In the genomic region with DNA sequence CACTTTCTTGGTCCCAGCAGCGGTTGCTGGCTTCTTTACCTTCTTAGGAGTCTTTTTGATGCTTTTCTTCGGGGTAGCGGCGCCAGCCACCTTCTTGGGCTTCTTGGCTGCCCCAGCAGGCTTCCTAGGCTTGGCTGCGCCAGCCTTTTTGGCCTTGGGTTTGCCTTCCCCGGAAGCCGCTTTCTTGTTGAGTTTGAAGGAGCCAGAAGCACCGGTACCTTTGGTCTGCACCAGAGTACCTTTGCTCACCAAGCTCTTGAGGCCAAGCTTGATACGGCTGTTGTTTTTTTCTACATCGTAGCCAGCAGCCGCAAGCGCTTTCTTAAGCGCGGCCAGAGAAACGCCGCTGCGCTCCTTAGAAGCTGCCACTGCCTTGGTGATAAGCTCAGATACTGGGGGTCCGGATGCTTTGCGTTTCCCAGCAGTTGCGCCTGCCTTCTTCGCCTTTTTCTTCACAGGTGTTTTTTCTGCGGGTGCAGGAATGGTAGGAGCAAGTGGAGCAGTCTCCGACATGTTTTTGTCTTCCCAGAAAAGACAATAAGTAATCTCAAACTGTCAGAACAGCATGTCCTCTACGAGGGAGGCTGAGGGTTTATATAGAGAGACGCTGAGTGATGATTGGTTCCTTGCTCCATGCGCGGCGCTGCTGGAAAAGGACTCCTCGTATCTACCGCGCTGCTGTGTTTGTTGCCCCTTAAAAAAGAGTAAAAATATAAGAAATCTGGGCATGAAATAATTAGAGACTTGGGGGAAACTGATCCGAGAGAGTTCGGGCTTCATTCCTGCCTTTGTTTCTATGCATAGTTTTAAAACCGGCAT, we compare ENCODE assay signal across 8 cellular contexts.
DNase-seq lines count a peak whose midpoint lies in the region; ATAC-seq and TF ChIP-seq lines count a peak whose summit lies in the region.

No MANE protein-coding gene starts in this region.

- no peaks in the 10 kb centered on the region for H3K36me3 Mint-ChIP-seq in naive thymus-derived CD8-positive, alpha-beta T cell

- H3K4me1 ChIP-seq in thoracic aorta (ENCODE audit: control insufficient read depth in 1 of 2, low read depth in 2 of 2), result peaks cover 0 to 15% of the 10 kb centered on the region in 2 donors

- peak; percentile 53 for ATAC-seq in GM18867 (IDR thresholded peaks at IDR 0.05; ENCODE audit: unreplicated experiment)
- ATAC-seq in HG03064 (IDR thresholded peaks at IDR 0.05; ENCODE audit: low read depth, unreplicated experiment), result peak; percentile 42
- ATAC-seq in esophagus mucosa, result peak; percentile 84
- peak; percentile 69 for ATAC-seq in naive thymus-derived CD8-positive, alpha-beta T cell
- peak; percentile 60 for ATAC-seq in thoracic aorta (ENCODE audit: insufficient number of reproducible peaks, low FRiP score, low read depth)

- H3K27ac Mint-ChIP-seq in naive thymus-derived CD8-positive, alpha-beta T cell, result peak overlapping the region; percentile 95 to 100 (median 97)

- peak overlapping the region; percentile 91 to 99 (median 95) for H3K4me3 Mint-ChIP-seq in naive thymus-derived CD8-positive, alpha-beta T cell

- no peak for TF ChIP-seq CTCF in thoracic aorta (IDR thresholded peaks at IDR 0.05)

- H3K36me3 ChIP-seq in thoracic aorta, result no peaks in the 10 kb centered on the region

- H3K27me3 Mint-ChIP-seq in naive thymus-derived CD8-positive, alpha-beta T cell, result no peaks in the 10 kb centered on the region

- POLR2A ChIA-PET in naive thymus-derived CD8-positive, alpha-beta T cell (lab: Charles Lee), result interaction anchor here (0.6 to 7.2 kb wide), 47 partner anchors 9 to 1658 kb away, joined by 3 to 669 read pairs (median 6); a partner anchor contains a TSS

- H3K4me3 ChIP-seq in thoracic aorta, result peak overlapping the region; percentile 72

- DNase-seq in AG08395 (ENCODE audit: low spot score) (peak; percentile 70), NCI-H748 treated with DMSO at 0.1 percent for 48 hours (lab: John Stamatoyannopoulos, UW) (peak; percentile 90), thoracic aorta (ENCODE audit: low spot score) (no peak)
- DNase-seq in activated CD8-positive, alpha-beta memory T cell treated with anti-CD3 and anti-CD28 coated beads, Interleukin-2, amount 50 U/mL, for 48 hours, result peak; percentile 86
- DNase-seq in naive thymus-derived CD8-positive, alpha-beta T cell, result peak; percentile 41 to 91 (median 86)

- H3K27ac ChIP-seq in thoracic aorta, result peak overlapping the region; percentile 73 to 82

- H3K27me3 ChIP-seq in thoracic aorta (replicated peaks; ENCODE audit: insufficient read depth), result no peaks in the 10 kb centered on the region

- peaks cover 12 to 37% (median 32%) of the 10 kb centered on the region in 4 donors for H3K4me1 Mint-ChIP-seq in naive thymus-derived CD8-positive, alpha-beta T cell

- H3K9me3 Mint-ChIP-seq in naive thymus-derived CD8-positive, alpha-beta T cell, result peaks cover 0 to 4% (median 0%) of the 10 kb centered on the region in 9 donors

- H3K9me3 ChIP-seq in thoracic aorta, result no peaks in the 10 kb centered on the region
